9 cellular contexts compared by ENCODE assay signal in the genomic region with DNA sequence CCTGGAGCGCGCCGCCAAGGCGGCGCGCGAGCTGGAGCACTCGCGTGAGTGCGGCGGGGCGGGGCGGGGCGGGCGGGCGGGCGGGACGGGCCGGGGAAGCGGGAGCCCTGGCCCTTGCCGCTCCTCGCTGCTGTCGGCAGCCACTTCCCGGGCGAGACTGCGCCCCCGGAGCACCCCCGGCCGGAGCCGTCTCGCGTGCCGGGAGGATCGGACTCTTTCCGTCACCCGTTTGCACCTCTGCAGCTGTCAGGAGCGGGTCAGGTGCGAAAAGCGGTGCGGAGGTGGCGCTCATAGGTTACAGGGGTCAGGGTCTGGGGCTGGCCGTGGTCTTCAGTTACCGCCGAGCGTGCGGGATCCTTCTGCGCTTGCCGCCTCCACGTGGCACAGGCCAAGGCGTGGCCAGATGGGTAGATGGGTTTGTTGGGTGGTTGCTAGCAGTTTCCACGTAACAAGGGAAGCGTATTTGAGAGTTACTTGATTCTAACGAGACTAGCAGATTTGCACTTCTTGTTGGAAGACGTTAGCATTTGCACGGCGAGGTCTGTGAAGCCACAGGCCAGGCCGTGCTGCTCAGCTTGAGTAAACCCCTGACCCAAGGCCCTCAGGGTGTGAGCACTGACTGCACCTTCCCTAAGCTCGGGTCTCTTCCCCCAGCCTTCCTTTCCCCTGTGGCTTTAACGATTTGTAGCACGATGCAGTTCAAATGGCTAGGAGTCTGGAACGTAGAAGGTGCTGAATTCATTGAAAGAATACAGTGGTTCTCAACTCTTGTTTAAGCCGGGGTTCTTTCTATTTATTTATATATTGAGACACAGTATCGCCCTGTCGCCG. TPM values are rescaled to one million over a fixed set of nuclear protein-coding genes. Genes with fewer than 3 reads are reported as not detected.
A peak's percentile ranks its signal among the peaks of the same experiment; 100 is the strongest.
DNase-seq lines count a peak whose midpoint lies in the region; ATAC-seq, FAIRE-seq and TF ChIP-seq lines count a peak whose summit lies in the region.
"Not testable (repeated sequence)": the region's sequence is repeated elsewhere in the genome, so short reads cannot be mapped to it uniquely, and the experiment has no call there.
"Had no signal": no experiment of that assay in that cellular context is flagged by ENCODE, and none has a peak within 500 bp of the region (broad histone marks: within the 10 kb centered on the region; RNA-seq: fewer than 3 reads in every experiment).

No MANE protein-coding gene starts in this region.

- not testable (repeated sequence) for H4K20me1 ChIP-seq in OCI-LY1 (ENCODE audit: insufficient read depth, low read length); keratinocyte (ENCODE audit: control insufficient read depth, extremely low read depth, insufficient read depth, low read length)

- H3K23ac ChIP-seq in trophoblast cell (ENCODE audit: low read length) = not testable (repeated sequence)

- H3K9me3 Mint-ChIP-seq in activated T-cell treated with anti-CD3 and anti-CD28 coated beads, Interleukin-2, amount 50 U/mL, for 24 hours = not testable (repeated sequence)

- H3K4me1 ChIP-seq in A673 (ENCODE audit: insufficient read depth, low read length, poor library complexity, severe bottlenecking); keratinocyte (ENCODE audit: control insufficient read depth, extremely low read depth, insufficient read depth, low read length): not testable (repeated sequence)
- H3K4me1 ChIP-seq in OCI-LY1 (ENCODE audit: insufficient read depth, low read length, severe bottlenecking) = peaks cover 24% of the 10 kb centered on the region
- H3K4me1 ChIP-seq in trophoblast cell (ENCODE audit: control insufficient read depth in 1 of 2, insufficient read depth in 2 of 2, low read length in 2 of 2) = peaks cover 2 to 10% of the 10 kb centered on the region in 2 experiments

- H2BK5ac ChIP-seq in trophoblast cell (ENCODE audit: low read depth, low read length, poor library complexity) = not testable (repeated sequence)

- peak overlapping the region; percentile 83 for H3K27ac Mint-ChIP-seq in activated T-cell treated with anti-CD3 and anti-CD28 coated beads, Interleukin-2, amount 50 U/mL, for 24 hours

- not testable (repeated sequence) for H3K9me3 ChIP-seq in A673 (ENCODE audit: low read depth, low read length, poor library complexity, severe bottlenecking); OCI-LY1 (ENCODE audit: low read length); keratinocyte (ENCODE audit: control insufficient read depth, low read depth, low read length); trophoblast cell (ENCODE audit: insufficient read depth, low read depth, low read length)

- H3K36me3 Mint-ChIP-seq in activated T-cell treated with anti-CD3 and anti-CD28 coated beads, Interleukin-2, amount 50 U/mL, for 24 hours (ENCODE audit: low read depth) = peaks cover 44% of the 10 kb centered on the region

- peak overlapping the region; percentile 88 for H3K4me3 Mint-ChIP-seq in activated T-cell treated with anti-CD3 and anti-CD28 coated beads, Interleukin-2, amount 50 U/mL, for 24 hours

- not testable (repeated sequence) for H3F3A ChIP-seq in OCI-LY1 (ENCODE audit: insufficient read depth, low read length)

- not testable (repeated sequence) for H4K8ac ChIP-seq in trophoblast cell (ENCODE audit: low read depth, low read length)

- POLR2A ChIA-PET in A673 (lab: Charles Lee; ENCODE audit: low non-redundant PET) = not testable (repeated sequence)

- H3K9me1 ChIP-seq in keratinocyte (ENCODE audit: control insufficient read depth, extremely low read depth, insufficient read depth, low read length) = not testable (repeated sequence)

- peaks cover 31% of the 10 kb centered on the region for H3K4me1 Mint-ChIP-seq in activated T-cell treated with anti-CD3 and anti-CD28 coated beads, Interleukin-2, amount 50 U/mL, for 24 hours (ENCODE audit: low read depth)

- peak overlapping the region; percentile 23 for H3K27ac ChIP-seq in A673 (ENCODE audit: low read depth, low read length, poor library complexity, severe bottlenecking)
- not testable (repeated sequence) for H3K27ac ChIP-seq in OCI-LY1 (ENCODE audit: low read depth, low read length, poor library complexity, severe bottlenecking); trophoblast cell (ENCODE audit: low read depth, low read length)
- peak overlapping the region; percentile 56 for H3K27ac ChIP-seq in keratinocyte (ENCODE audit: control insufficient read depth, insufficient read depth, low read length)

- DNase-seq in A673 (ENCODE audit: low spot score) = peak; percentile 22
- DNase-seq in activated T-cell treated with anti-CD3 and anti-CD28 coated beads, Interleukin-2, amount 50 U/mL, for 24 hours = peak; percentile 65
- DNase-seq in effector CD4-positive, alpha-beta T cell = peak; percentile 11
- DNase-seq in keratinocyte (ENCODE audit: low read depth, low spot score) = not testable (repeated sequence)
- DNase-seq in trophoblast cell = peak in 1 of 2 donors; percentile 3

- H3K79me2 ChIP-seq in OCI-LY1 (ENCODE audit: insufficient read depth, low read length) = peaks cover 23% of the 10 kb centered on the region
- peaks cover 49% of the 10 kb centered on the region for H3K79me2 ChIP-seq in keratinocyte (ENCODE audit: control insufficient read depth, insufficient read depth, low read length)
- not testable (repeated sequence) for H3K79me2 ChIP-seq in trophoblast cell (ENCODE audit: control insufficient read depth, insufficient read depth, low read length, poor library complexity)

- not testable (repeated sequence) for H3K27me3 Mint-ChIP-seq in activated T-cell treated with anti-CD3 and anti-CD28 coated beads, Interleukin-2, amount 50 U/mL, for 24 hours

- H3K4me3 ChIP-seq in A673 (ENCODE audit: low read depth, low read length, poor library complexity, severe bottlenecking) = peak overlapping the region; percentile 77
- peak overlapping the region; percentile 83 for H3K4me3 ChIP-seq in OCI-LY1 (ENCODE audit: low read depth, low read length, poor library complexity, severe bottlenecking)
- peak overlapping the region; percentile 50 to 93 (median 93) for H3K4me3 ChIP-seq in keratinocyte (ENCODE audit: control insufficient read depth in 2 of 3, extremely low read depth in 1 of 3, insufficient read depth in 2 of 3, low read depth in 1 of 3, low read length in 3 of 3)
- peak overlapping the region; percentile 84 for H3K4me3 ChIP-seq in trophoblast cell (ENCODE audit: low read depth, low read length)

- not testable (repeated sequence) for H3K27me3 ChIP-seq in A673 (replicated peaks; ENCODE audit: insufficient read depth, low read depth, low read length, poor library complexity); OCI-LY1 (ENCODE audit: insufficient read depth, low read length); keratinocyte (ENCODE audit: control insufficient read depth, extremely low read depth, insufficient read depth, low read length); trophoblast cell (ENCODE audit: insufficient read depth, low read length)

- intact Hi-C loops in A673 (cut with micrococcal nuclease; ENCODE audit: unreplicated experiment) = not testable (repeated sequence)

- H3K18ac ChIP-seq in trophoblast cell (ENCODE audit: low read length) = not testable (repeated sequence)

- not testable (repeated sequence) for H3K9me2 ChIP-seq in OCI-LY1 (ENCODE audit: low read depth, low read length)

- H2AFZ ChIP-seq in OCI-LY1 (ENCODE audit: low read length); keratinocyte (ENCODE audit: control insufficient read depth, low read length); trophoblast cell (ENCODE audit: insufficient read depth, low read length, poor library complexity): not testable (repeated sequence)

- not testable (repeated sequence) for BruUV-seq in A673 (replicated peaks; lab: Mats Ljungman, UMichigan)

- WGBS in trophoblast cell (ENCODE audit: extremely low coverage, insufficient coverage, insufficient read length) = no CpG with 5 or more reads among the region's 65 CpGs

- peak overlapping the region; percentile 65 for H3K4me2 ChIP-seq in OCI-LY1 (ENCODE audit: low read length)
- H3K4me2 ChIP-seq in keratinocyte (ENCODE audit: control insufficient read depth, extremely low read depth, insufficient read depth, low read depth, low read length) = peak overlapping the region; percentile 87
- H3K4me2 ChIP-seq in trophoblast cell (ENCODE audit: low read length) = peak overlapping the region; percentile 63

- H3K36me3 ChIP-seq in A673 (ENCODE audit: insufficient read depth, low read length, poor library complexity, severe bottlenecking); keratinocyte (ENCODE audit: control insufficient read depth in 2 of 2, extremely low read depth in 1 of 2, insufficient read depth in 2 of 2, low read length in 2 of 2); trophoblast cell (ENCODE audit: control insufficient read depth in 1 of 2, insufficient read depth in 2 of 2, low read length in 2 of 2): not testable (repeated sequence)
- H3K36me3 ChIP-seq in OCI-LY1 (ENCODE audit: insufficient read depth, low read length) = peaks cover 12% of the 10 kb centered on the region

- ATAC-seq in GM18909 (IDR thresholded peaks at IDR 0.05; ENCODE audit: poor library complexity, unreplicated experiment) (peak; percentile 20), HG02973 (IDR thresholded peaks at IDR 0.05; ENCODE audit: unreplicated experiment) (peak; percentile 26)

- dilution Hi-C loops in keratinocyte (cut with MboI; ENCODE audit: extremely low pct_ligation_motif_present, low sequenced_read_pairs) = not testable (repeated sequence)

- not testable (repeated sequence) for H3K79me1 ChIP-seq in trophoblast cell (ENCODE audit: low read length)

- FAIRE-seq in keratinocyte (lab: Jason Lieb, UNC) = peak; percentile 44

- H4K12ac ChIP-seq in trophoblast cell (ENCODE audit: low read depth, low read length) = not testable (repeated sequence)

- H2BK120ac ChIP-seq in trophoblast cell (ENCODE audit: insufficient read depth, low read length, poor library complexity) = not testable (repeated sequence)

- not testable (repeated sequence) for TF ChIP-seq CTCF in A673 (conservative IDR thresholded peaks at IDR 0.05; ENCODE audit: low read depth, low read length); OCI-LY1 (IDR thresholded peaks at IDR 0.05; ENCODE audit: low read length); keratinocyte (optimal IDR thresholded peaks at IDR 0.05 in 1 of 3, IDR thresholded peaks at IDR 0.05 in 1 of 3, conservative IDR thresholded peaks at IDR 0.05 in 1 of 3; ENCODE audit: extremely low read depth in 1 of 3, insufficient read depth in 2 of 3, low read length in 3 of 3)

- H3K14ac ChIP-seq in trophoblast cell (ENCODE audit: low read length) = not testable (repeated sequence)

- CTCF ChIA-PET in A673 (lab: Charles Lee) = interaction anchor here (0.7 kb wide), 1 partner anchor 188 kb away, joined by 6 read pairs; no protein-coding TSS in a partner anchor

- H3K9ac ChIP-seq in OCI-LY1 (ENCODE audit: low read length) = peak overlapping the region; percentile 56
- peak overlapping the region; percentile 83 for H3K9ac ChIP-seq in keratinocyte (ENCODE audit: control insufficient read depth, extremely low read depth, insufficient read depth, low read length)
- H3K9ac ChIP-seq in trophoblast cell (ENCODE audit: low read length) = peak overlapping the region; percentile 66

- H4K91ac ChIP-seq in trophoblast cell (ENCODE audit: low read depth, low read length) = not testable (repeated sequence)

- peak overlapping the region; percentile 92 for H3K4ac ChIP-seq in trophoblast cell (ENCODE audit: low read depth, low read length)

- not testable (repeated sequence) for H2BK12ac ChIP-seq in trophoblast cell (ENCODE audit: low read length)

- H2AK5ac ChIP-seq in trophoblast cell (ENCODE audit: low read length) = not testable (repeated sequence)

RNA-seq across cellular contexts. Expression of gene ATAD3B, which starts 0.7 kb away (rescaled TPM):
- 46.1 and 68.9 TPM in 2 replicates for total RNA-seq in A673 (2021)
- 18.4 to 24.9 TPM (median 20.6 TPM) in 3 replicates for polyA plus RNA-seq in keratinocyte
- 7.0 TPM for polyA plus RNA-seq in keratinocyte (2011; ENCODE audit: low read depth)
- 5.6 and 13.4 TPM in 2 replicates for polyA plus RNA-seq in keratinocyte (2011; cell fraction: cytosol; rRNA removed)
- 62.1 and 71.7 TPM in 2 replicates for polyA plus RNA-seq in keratinocyte (2011; cell fraction: nucleus; rRNA removed)
- 13.6 and 24.6 TPM in 2 replicates for polyA plus RNA-seq in keratinocyte (2012; ENCODE audit: low replicate concordance)
- 10.3 to 16.7 TPM (median 12.5 TPM) in 3 replicates for polyA minus RNA-seq in keratinocyte
- 21.3 TPM for polyA minus RNA-seq in keratinocyte (2011; cell fraction: cytosol; rRNA and poly(A)+ RNA removed)
- polyA minus RNA-seq in keratinocyte (2011; cell fraction: nucleus; rRNA and poly(A)+ RNA removed) = 31.8 and 34.4 TPM in 2 replicates
- polyA plus RNA-seq in trophoblast cell (2013) = 23.5 and 23.7 TPM in 2 replicates

RNA-seq across cellular contexts. Expression of gene ATAD3C, which starts 22.8 kb away (rescaled TPM):
- 0.22 and 0.39 TPM in 2 replicates for total RNA-seq in A673 (2021)
- polyA plus RNA-seq in keratinocyte = 0.39 to 0.72 TPM (median 0.45 TPM) in 3 replicates
- polyA plus RNA-seq in keratinocyte (2011; ENCODE audit: low read depth) = not detected
- 0.26 and 0.73 TPM in 2 replicates for polyA plus RNA-seq in keratinocyte (2011; cell fraction: cytosol; rRNA removed)
- 0.13 and 0.16 TPM in 2 replicates for polyA plus RNA-seq in keratinocyte (2011; cell fraction: nucleus; rRNA removed)
- 0.42 and 0.49 TPM in 2 replicates for polyA plus RNA-seq in keratinocyte (2012; ENCODE audit: low replicate concordance)
- 0.45 TPM in 1 of 3 replicates, not detected in the others for polyA minus RNA-seq in keratinocyte
- not detected for polyA minus RNA-seq in keratinocyte (2011; cell fraction: cytosol; rRNA and poly(A)+ RNA removed)
- polyA minus RNA-seq in keratinocyte (2011; cell fraction: nucleus; rRNA and poly(A)+ RNA removed) = not detected in 2 replicates
- 5.2 and 6.0 TPM in 2 replicates for polyA plus RNA-seq in trophoblast cell (2013)
- total RNA-seq: A172 had no signal

RNA-seq across cellular contexts. Expression of gene VWA1, which starts 36.8 kb away (rescaled TPM):
- total RNA-seq in A673 (2021) = 0.92 and 2.7 TPM in 2 replicates
- polyA plus RNA-seq in keratinocyte = 5.0 to 6.7 TPM (median 6.5 TPM) in 3 replicates
- polyA plus RNA-seq in keratinocyte (2011; ENCODE audit: low read depth) = 0.79 TPM
- polyA plus RNA-seq in keratinocyte (2011; cell fraction: cytosol; rRNA removed) = 1.4 and 3.9 TPM in 2 replicates
- 5.0 and 8.3 TPM in 2 replicates for polyA plus RNA-seq in keratinocyte (2011; cell fraction: nucleus; rRNA removed)
- 3.7 and 16.1 TPM in 2 replicates for polyA plus RNA-seq in keratinocyte (2012; ENCODE audit: low replicate concordance)
- 1.7 to 3.9 TPM (median 2.3 TPM) in 3 replicates for polyA minus RNA-seq in keratinocyte
- polyA minus RNA-seq in keratinocyte (2011; cell fraction: cytosol; rRNA and poly(A)+ RNA removed) = 10.6 TPM
- 4.7 and 7.9 TPM in 2 replicates for polyA minus RNA-seq in keratinocyte (2011; cell fraction: nucleus; rRNA and poly(A)+ RNA removed)
- 66.1 and 71.8 TPM in 2 replicates for polyA plus RNA-seq in trophoblast cell (2013)

RNA-seq across cellular contexts. Expression of gene ATAD3A, which starts 39.7 kb away (rescaled TPM):
- 83.1 and 92.7 TPM in 2 replicates for total RNA-seq in A673 (2021)
- 19.9 to 23.0 TPM (median 22.0 TPM) in 3 replicates for polyA plus RNA-seq in keratinocyte
- 19.1 TPM for polyA plus RNA-seq in keratinocyte (2011; ENCODE audit: low read depth)
- polyA plus RNA-seq in keratinocyte (2011; cell fraction: cytosol; rRNA removed) = 9.3 and 25.1 TPM in 2 replicates
- 23.7 and 29.2 TPM in 2 replicates for polyA plus RNA-seq in keratinocyte (2011; cell fraction: nucleus; rRNA removed)
- 13.5 and 40.5 TPM in 2 replicates for polyA plus RNA-seq in keratinocyte (2012; ENCODE audit: low replicate concordance)
- 9.3 to 18.3 TPM (median 12.0 TPM) in 3 replicates for polyA minus RNA-seq in keratinocyte
- polyA minus RNA-seq in keratinocyte (2011; cell fraction: cytosol; rRNA and poly(A)+ RNA removed) = 40.3 TPM
- polyA minus RNA-seq in keratinocyte (2011; cell fraction: nucleus; rRNA and poly(A)+ RNA removed) = 15.6 and 16.5 TPM in 2 replicates
- polyA plus RNA-seq in trophoblast cell (2013) = 23.7 and 23.9 TPM in 2 replicates

RNA-seq across cellular contexts. Expression of gene ANKRD65, which starts 51.2 kb away (rescaled TPM):
- not detected in 2 replicates for total RNA-seq in A673 (2021)
- 4.6 to 6.5 TPM (median 5.1 TPM) in 3 replicates for polyA plus RNA-seq in keratinocyte
- polyA plus RNA-seq in keratinocyte (2011; ENCODE audit: low read depth) = 0.45 TPM
- polyA plus RNA-seq in keratinocyte (2011; cell fraction: cytosol; rRNA removed) = 2.9 and 4.5 TPM in 2 replicates
- 4.0 and 5.7 TPM in 2 replicates for polyA plus RNA-seq in keratinocyte (2011; cell fraction: nucleus; rRNA removed)
- 2.4 and 7.2 TPM in 2 replicates for polyA plus RNA-seq in keratinocyte (2012; ENCODE audit: low replicate concordance)
- 0.64 to 1.9 TPM (median 1.0 TPM) in 3 replicates for polyA minus RNA-seq in keratinocyte
- 6.5 TPM for polyA minus RNA-seq in keratinocyte (2011; cell fraction: cytosol; rRNA and poly(A)+ RNA removed)
- 0.62 and 1.6 TPM in 2 replicates for polyA minus RNA-seq in keratinocyte (2011; cell fraction: nucleus; rRNA and poly(A)+ RNA removed)
- polyA plus RNA-seq in trophoblast cell (2013) = 3.1 and 3.5 TPM in 2 replicates
- total RNA-seq: A172 had no signal
